ENCODE assay signal across 12 cellular contexts in the genomic region with DNA sequence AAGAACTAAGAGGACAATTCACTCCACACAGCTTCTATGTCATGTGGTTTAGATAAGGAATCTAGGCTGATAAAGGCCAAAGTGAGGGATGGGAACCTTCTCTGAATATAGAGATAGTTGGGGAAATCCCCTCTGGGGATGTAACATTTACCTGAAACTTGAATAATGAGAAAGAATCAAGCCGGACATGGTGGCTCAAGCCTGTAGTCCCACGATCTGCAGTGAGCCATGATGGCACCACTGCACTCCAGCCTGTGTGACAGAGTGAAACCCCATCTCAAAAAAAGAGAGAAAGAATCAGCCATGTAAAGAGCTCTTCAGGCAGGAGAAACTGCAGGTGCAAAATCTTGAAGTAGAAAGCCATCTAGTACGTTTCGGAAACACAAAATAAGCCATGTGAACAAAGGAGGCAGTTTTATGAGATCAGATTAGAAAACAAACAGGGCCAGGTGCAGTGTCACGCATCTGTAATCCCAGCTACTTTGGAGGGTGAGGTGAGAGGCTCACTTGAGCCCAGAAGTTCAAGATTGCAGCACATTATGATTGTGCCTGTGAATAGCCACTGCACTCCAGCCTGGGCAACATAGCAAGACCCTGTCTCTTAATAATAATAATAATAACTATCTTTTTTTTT. TPM values are rescaled to one million over a fixed set of nuclear protein-coding genes. Genes with fewer than 3 reads are reported as not detected.
DNase-seq lines count a peak whose midpoint lies in the region; ATAC-seq and TF ChIP-seq lines count a peak whose summit lies in the region.
"Had no signal": no experiment of that assay in that cellular context is flagged by ENCODE, and none has a peak within 500 bp of the region (broad histone marks: within the 10 kb centered on the region; RNA-seq: fewer than 3 reads in every experiment).

No MANE protein-coding gene starts in this region.

- H3K4me3 ChIP-seq in adrenal gland (no peak overlapping the region), suprapubic skin (no peak overlapping the region)

- ATAC-seq in GM19372 (IDR thresholded peaks at IDR 0.05; ENCODE audit: low read depth, unreplicated experiment) (peak; percentile 48), HG02981 (IDR thresholded peaks at IDR 0.05; ENCODE audit: unreplicated experiment) (peak; percentile 65)
- ATAC-seq: activated T-cell treated with anti-CD3 and anti-CD28 coated beads, Interleukin-2, amount 50 U/mL, for 4 hours had no signal

- TF ChIP-seq EP300 in suprapubic skin (IDR thresholded peaks at IDR 0.05), result no peak

- TF ChIP-seq CTCF in adrenal gland (IDR thresholded peaks at IDR 0.05) (no peak), suprapubic skin (IDR thresholded peaks at IDR 0.05) (no peak)

- intact Hi-C loops in adrenal gland (cut with DNase I), result loop anchor here in 1 of 2 donors (5.0 kb wide), 1 partner anchor 42 kb away; no protein-coding TSS in a partner anchor

- DNase-seq in DMS53 treated with DMSO at 0.1 percent for 48 hours (lab: John Stamatoyannopoulos, UW; ENCODE audit: unreplicated experiment), result peak; percentile 90
- DNase-seq in NCI-H2029 treated with DMSO at 0.1 percent for 48 hours (lab: John Stamatoyannopoulos, UW), result peak; percentile 33
- no peak for DNase-seq in stimulated activated CD4-positive, alpha-beta T cell treated with anti-CD3 and anti-CD28 coated beads, Interleukin-15, amount 100 ng/mL, for 24 hours
- DNase-seq in SK-N-DZ (ENCODE audit: low spot score), result no peak
- DNase-seq in adrenal gland, result no peak
- no peak for DNase-seq in suprapubic skin (ENCODE audit: low spot score in 2 of 2)
- DNase-seq: activated T-cell treated with anti-CD3 and anti-CD28 coated beads, Interleukin-2, amount 50 U/mL, for 4 hours; stimulated activated CD4-positive, alpha-beta T cell treated with anti-CD3 and anti-CD28 coated beads, Interleukin-2, amount 100 ng/mL, for 24 hours had no signal

- H3K4me1 ChIP-seq in adrenal gland (replicated peaks in 1 of 2) (no peaks in the 10 kb centered on the region), suprapubic skin (peaks cover 5% of the 10 kb centered on the region)

- TF ChIP-seq POLR2A in adrenal gland (IDR thresholded peaks at IDR 0.05) (no peak), suprapubic skin (IDR thresholded peaks at IDR 0.05) (no peak)

- no peaks in the 10 kb centered on the region for H3K36me3 ChIP-seq in adrenal gland (replicated peaks in 1 of 2)
- H3K36me3 ChIP-seq in suprapubic skin, result no peaks in the 10 kb centered on the region

- 87 to 93% (median 90%) methylated on average over 5 of the region's 5 CpGs for WGBS in adrenal gland, 4 donors
- WGBS in suprapubic skin, result 89% methylated on average over 5 of the region's 5 CpGs

- H3K27me3 ChIP-seq in adrenal gland (no peaks in the 10 kb centered on the region), suprapubic skin (no peaks in the 10 kb centered on the region)

- H3K9me3 ChIP-seq in adrenal gland (replicated peaks in 1 of 3) (no peaks in the 10 kb centered on the region), suprapubic skin (no peaks in the 10 kb centered on the region)

- H3K27ac ChIP-seq in adrenal gland, result no peak overlapping the region
- no peak overlapping the region for H3K27ac ChIP-seq in suprapubic skin
- H3K27ac ChIP-seq: C4-2B, HL-60 had no signal

RNA-seq across cellular contexts. Expression of a gene that starts 4.5 kb away (rescaled TPM):
- polyA plus RNA-seq in SK-N-DZ (2014; cell fraction: cytosol; rRNA removed), result 1.2 and 2.1 TPM in 2 replicates
- polyA plus RNA-seq in SK-N-DZ (2014; cell fraction: nucleus; rRNA removed), result 0.66 and 1.7 TPM in 2 replicates
- total RNA-seq in adrenal gland, result 10 to 100 TPM in 7 of 8 donors, 1 to 10 TPM in 1; 8.9 to 17.9 (median 12.5) TPM
- polyA plus RNA-seq in adrenal gland, result 10 to 100 TPM in 1 of 3 donors, 1 to 10 TPM in 2; 5.7 to 13.6 (median 9.5) TPM
- 10 to 100 TPM; 43.4 to 89.6 (median 52.3) TPM for total RNA-seq in suprapubic skin

Comparison
In these comparisons a context has a peak if more than half of its experiments do, and no peak if none do; other contexts are left out.
1. DNase-seq: peak in DMS53 treated with DMSO at 0.1 percent for 48 hours (single experiment) and NCI-H2029 treated with DMSO at 0.1 percent for 48 hours (single experiment); none in stimulated activated CD4-positive, alpha-beta T cell treated with anti-CD3 and anti-CD28 coated beads, Interleukin-15, amount 100 ng/mL, for 24 hours (single experiment), SK-N-DZ (single experiment), adrenal gland (0 of 7) and suprapubic skin (0 of 2).